ENCODE assay signal across 8 cellular contexts in genomic region chr2:46615555-46616487, GRCh38. TPM values are rescaled to one million over a fixed set of nuclear protein-coding genes. Genes with fewer than 3 reads are reported as not detected.
DNase-seq lines count a peak whose midpoint lies in the region; ATAC-seq, FAIRE-seq and TF ChIP-seq lines count a peak whose summit lies in the region.

No MANE protein-coding gene starts in this region.

- H3K9ac ChIP-seq in HCT116 (ENCODE audit: low read length) (peak overlapping the region; percentile 88), kidney (ENCODE audit: low read length in 2 of 2) (peak overlapping the region; percentile 94 to 99)

- peak overlapping the region; percentile 80 for H3K27ac ChIP-seq in HCT116 (ENCODE audit: low read depth, low read length)
- H3K27ac ChIP-seq in kidney (ENCODE audit: low read depth in 2 of 2, low read length in 2 of 2): peak overlapping the region; percentile 93 to 97

- TF ChIP-seq CTCF in HCT116 (IDR thresholded peaks at IDR 0.05 in 2 of 3, conservative IDR thresholded peaks at IDR 0.05 in 1 of 3; ENCODE audit: borderline replicate concordance in 1 of 3, insufficient read depth in 1 of 3, low read depth in 2 of 3, low read length in 2 of 3): peak in 2 of 3 experiments; percentile 26 to 39; a peak in 3 of 6 replicates
- TF ChIP-seq CTCF in bronchial epithelial cell (IDR thresholded peaks at IDR 0.05; ENCODE audit: insufficient read depth, low read length, severe bottlenecking): no peak
- TF ChIP-seq CTCF in kidney (IDR thresholded peaks at IDR 0.05; ENCODE audit: borderline replicate concordance, extremely low read depth, insufficient read depth): peak; percentile 2

- DNase-seq in C1 segment of cervical spinal cord (lab: John Stamatoyannopoulos, UW): peak in 8 of 14 donors; percentile 19 to 51 (median 40)
- no peak for DNase-seq in HCT116 (ENCODE audit: low read depth, low spot score)
- DNase-seq in SK-N-DZ (ENCODE audit: low spot score): peak; percentile 59
- peak; percentile 16 for DNase-seq in bronchial epithelial cell (ENCODE audit: low read depth)
- no peak for DNase-seq in kidney
- peak; percentile 27 for DNase-seq in stimulated activated CD4-positive, alpha-beta T cell treated with anti-CD3 and anti-CD28 coated beads, Interleukin-15, amount 100 ng/mL, for 24 hours
- no peak for DNase-seq in SHP77 treated with DMSO at 0.1 percent for 48 hours (lab: John Stamatoyannopoulos, UW)

- no peaks in the 10 kb centered on the region for H3K9me2 ChIP-seq in HCT116 (ENCODE audit: insufficient read depth)

- no peaks in the 10 kb centered on the region; the same call in 1 of the 2 replicates for H4K20me1 ChIP-seq in HCT116 (ENCODE audit: insufficient read depth)

- H3K27me3 ChIP-seq in HCT116 (ENCODE audit: insufficient read depth, low read length) (no peaks in the 10 kb centered on the region), bronchial epithelial cell (ENCODE audit: control insufficient read depth, insufficient read depth, low read length) (no peaks in the 10 kb centered on the region)

- H3K36me3 ChIP-seq in HCT116 (ENCODE audit: control insufficient read depth in 1 of 2, insufficient read depth in 2 of 2, low read length in 2 of 2): peaks cover 5 to 6% of the 10 kb centered on the region in 2 experiments; a peak in 1 of 4 replicates
- H3K36me3 ChIP-seq in bronchial epithelial cell (ENCODE audit: control insufficient read depth, insufficient read depth, low read length): peaks cover 6% of the 10 kb centered on the region
- peaks cover 7 to 10% of the 10 kb centered on the region in 2 donors for H3K36me3 ChIP-seq in kidney (ENCODE audit: control insufficient read depth in 1 of 2, insufficient read depth in 2 of 2, low read length in 2 of 2)

- TF ChIP-seq RAD21 in HCT116 (IDR thresholded peaks at IDR 0.05; ENCODE audit: low read depth): no peak

- ATAC-seq in HCT116 (peak; percentile 2; the same call in 1 of the 2 replicates), GM19328 (IDR thresholded peaks at IDR 0.05; ENCODE audit: unreplicated experiment) (no peak)

- H3K4me2 ChIP-seq in HCT116 (ENCODE audit: low read length): peak overlapping the region; percentile 94

- POLR2A ChIA-PET in HCT116 (lab: Charles Lee): interaction anchor here (0.8 kb wide), 1 partner anchor 13 kb away, joined by 3 read pairs; no protein-coding TSS in a partner anchor

- CTCF ChIA-PET in HCT116 (lab: Charles Lee): no interaction called here

- no peak for TF ChIP-seq POLR2A in HCT116 (IDR thresholded peaks at IDR 0.05; ENCODE audit: borderline replicate concordance, extremely low read depth, insufficient read depth, insufficient read length)

- FAIRE-seq in bronchial epithelial cell (lab: Jason Lieb, UNC): peak; percentile 36
- FAIRE-seq in kidney (lab: Jason Lieb, UNC): no peak

- RAD21 ChIA-PET in HCT116 (lab: Charles Lee; ENCODE audit: low non-redundant PET in 1 of 2, low total read pairs in 2 of 2, uncharacterized antibody in 2 of 2, unreplicated experiment in 2 of 2): no interaction called here

- intact Hi-C loops in HCT116 (cut with micrococcal nuclease) (no loop called here), kidney (cut with DNase I) (no loop called here)

- H3K9me3 ChIP-seq in HCT116 (ENCODE audit: control insufficient read depth in 1 of 2, insufficient read depth in 1 of 2, low read depth in 1 of 2, low read length in 2 of 2) (no peaks in the 10 kb centered on the region), kidney (ENCODE audit: control insufficient read depth in 1 of 2, low read length in 2 of 2) (no peaks in the 10 kb centered on the region)

- H2AFZ ChIP-seq in HCT116 (ENCODE audit: low read depth, low read length, poor library complexity, severe bottlenecking): no peak overlapping the region

- H3K4me1 ChIP-seq in HCT116 (ENCODE audit: control insufficient read depth in 1 of 2, insufficient read depth in 2 of 2, low read length in 2 of 2) (peaks cover 5 to 18% of the 10 kb centered on the region in 2 experiments), kidney (ENCODE audit: control insufficient read depth in 1 of 2, insufficient read depth in 1 of 2, low read depth in 1 of 2, low read length in 2 of 2) (peaks cover 4 to 12% of the 10 kb centered on the region in 2 donors)

- no TSS peak for BruUV-seq in HCT116 (replicated peaks; lab: Mats Ljungman, UMichigan)

- H3K4me3 ChIP-seq in HCT116 (replicated peaks in 1 of 2; ENCODE audit: low read depth in 1 of 2, low read length in 2 of 2) (peak overlapping the region; percentile 83 to 85), bronchial epithelial cell (ENCODE audit: low read depth, low read length) (peak overlapping the region; percentile 90), kidney (ENCODE audit: low read length in 2 of 2) (peak overlapping the region; percentile 93 to 96)

- peaks cover 45% of the 10 kb centered on the region for H3K79me2 ChIP-seq in HCT116 (ENCODE audit: insufficient read depth, low read length)

TF ChIP-seq in HCT116, 20 proteins besides CTCF, POLR2A, EP300 and RAD21:
- TF ChIP-seq EZH2phosphoT487 (IDR thresholded peaks at IDR 0.05; ENCODE audit: borderline replicate concordance) (no peak), EGR1 (IDR thresholded peaks at IDR 0.05; ENCODE audit: low read depth) (peak; percentile 81), TCF7L2 (IDR thresholded peaks at IDR 0.05; ENCODE audit: borderline replicate concordance, extremely low read depth, insufficient read depth, insufficient read length) (no peak), ZNF274 (IDR thresholded peaks at IDR 0.05; ENCODE audit: low read depth, low read length) (no peak)

RNA-seq across cellular contexts. Expression of gene PIGF, which starts 1.0 kb away (rescaled TPM):
- total RNA-seq in HCT116 (2021; ENCODE audit: unreplicated experiment) (32.5 TPM), bronchial epithelial cell (23.7 and 25.0 TPM in 2 replicates), kidney (22.3 TPM)
- polyA plus RNA-seq in HCT116 (2012): 23.9 and 26.5 TPM in 2 replicates
- polyA plus RNA-seq in SK-N-DZ (2014; cell fraction: cytosol; rRNA removed): 25.1 and 26.8 TPM in 2 replicates
- 40.0 and 43.9 TPM in 2 replicates for polyA plus RNA-seq in SK-N-DZ (2014; cell fraction: nucleus; rRNA removed)
- 37.3 TPM for polyA plus RNA-seq in kidney (ENCODE audit: insufficient read depth, low read depth, low replicate concordance)

RNA-seq across cellular contexts. Expression of gene CRIPT, which starts 1.2 kb away (rescaled TPM):
- 13.9 TPM for total RNA-seq in HCT116 (2021; ENCODE audit: unreplicated experiment)
- polyA plus RNA-seq in HCT116 (2012): 2.1 and 3.8 TPM in 2 replicates
- polyA plus RNA-seq in SK-N-DZ (2014; cell fraction: cytosol; rRNA removed): 21.3 and 25.9 TPM in 2 replicates
- polyA plus RNA-seq in SK-N-DZ (2014; cell fraction: nucleus; rRNA removed): 13.5 and 15.0 TPM in 2 replicates
- 6.8 and 7.4 TPM in 2 replicates for total RNA-seq in bronchial epithelial cell
- total RNA-seq in kidney: 15.1 TPM
- polyA plus RNA-seq in kidney (ENCODE audit: insufficient read depth, low read depth, low replicate concordance): 15.3 TPM

Comparison
In these comparisons a context has a peak if more than half of its experiments do, and no peak if none do; other contexts are left out.
1. DNase-seq: peak in C1 segment of cervical spinal cord (8 of 14), SK-N-DZ (single experiment), bronchial epithelial cell (single experiment) and stimulated activated CD4-positive, alpha-beta T cell treated with anti-CD3 and anti-CD28 coated beads, Interleukin-15, amount 100 ng/mL, for 24 hours (single experiment); none in HCT116 (single experiment), kidney (single experiment) and SHP77 treated with DMSO at 0.1 percent for 48 hours (single experiment).
2. Peak in every context shown above with its lines, with median percentiles within 50 percentile points of each other: H3K4me3 ChIP-seq.